ENCODE assay signal across 9 cellular contexts in the genomic region with DNA sequence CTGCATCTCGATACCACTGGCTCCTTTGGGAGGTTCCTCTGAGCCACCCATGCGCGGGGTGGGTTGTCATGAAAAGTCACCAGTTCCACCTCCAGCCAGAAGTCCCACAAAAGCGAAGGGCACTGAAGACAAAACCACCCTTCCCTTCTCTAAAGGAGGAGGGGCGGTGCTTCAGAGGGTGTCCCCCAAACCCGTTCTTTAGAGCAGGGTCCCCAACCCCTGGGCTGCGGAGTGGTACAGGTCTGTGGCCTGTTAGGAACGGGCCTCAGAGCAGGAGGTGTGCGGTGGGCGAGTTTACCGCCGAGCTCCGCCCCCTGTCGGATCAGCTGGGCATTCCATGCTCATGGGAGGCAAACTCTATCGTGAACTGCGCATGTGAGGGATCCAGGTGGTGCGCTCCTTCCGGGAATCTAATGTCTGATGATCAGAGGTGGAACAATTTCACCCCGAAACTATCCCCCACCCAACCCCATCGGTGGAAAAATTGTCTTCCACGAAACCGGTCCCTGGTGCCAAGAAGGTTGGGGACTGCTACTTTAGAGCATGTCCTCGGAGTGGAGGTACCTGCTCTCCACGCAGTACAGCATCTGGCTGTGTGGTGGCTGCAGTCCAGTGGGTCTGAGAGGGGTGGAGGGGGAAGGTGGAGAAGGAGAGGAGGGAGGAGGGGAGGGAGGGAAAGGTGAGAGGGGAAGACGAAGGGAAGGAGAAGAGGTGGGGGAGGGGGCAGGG.
DNase-seq lines count a peak whose midpoint lies in the region; ATAC-seq, FAIRE-seq and TF ChIP-seq lines count a peak whose summit lies in the region.
"Had no signal": no experiment of that assay in that cellular context is flagged by ENCODE, and none has a peak within 500 bp of the region (broad histone marks: within the 10 kb centered on the region; RNA-seq: fewer than 3 reads in every experiment).

No MANE protein-coding gene starts in this region.

- H2AK5ac ChIP-seq in IMR-90 (ENCODE audit: low read depth, low read length) = no peak overlapping the region

- H2BK120ac ChIP-seq in IMR-90 (ENCODE audit: low read depth, low read length) = no peak overlapping the region

- no peak overlapping the region for H3K9ac ChIP-seq in IMR-90 (ENCODE audit: low read depth, low read length)

- no peak overlapping the region for H4K5ac ChIP-seq in IMR-90 (ENCODE audit: low read depth, low read length)

- H2BK15ac ChIP-seq in IMR-90 (ENCODE audit: low read depth, low read length) = no peak overlapping the region

- WGBS in IMR-90 (ENCODE audit: extremely low coverage in 2 of 2, insufficient read length in 1 of 2), 2 experiments = 19% methylated on average over 9 of the region's 25 CpGs; no CpG with 5 or more reads in 1 of the 2 experiments
- 25 to 29% (median 28%) methylated on average over 25 of the region's 25 CpGs for WGBS in ovary, 3 donors

- H3K4me1 ChIP-seq in IMR-90 (ENCODE audit: control insufficient read depth, insufficient read depth, low read length) (no peaks in the 10 kb centered on the region), lower lobe of right lung (no peaks in the 10 kb centered on the region), ovary (ENCODE audit: insufficient read depth) (no peaks in the 10 kb centered on the region)

- H3K4me2 ChIP-seq in IMR-90 (ENCODE audit: low read depth, low read length) = no peak overlapping the region

- dilution Hi-C loops in IMR-90 (cut with HindIII; ENCODE audit: low sequenced_read_pairs, unreplicated experiment) = no loop called here

- no peak for FAIRE-seq in GM12892 (lab: Jason Lieb, UNC)

- H3K27me3 ChIP-seq in IMR-90 (ENCODE audit: control insufficient read depth, insufficient read depth, low read length) (peaks cover 35% of the 10 kb centered on the region), lower lobe of right lung (ENCODE audit: low read depth) (peaks cover 16% of the 10 kb centered on the region), ovary (no peaks in the 10 kb centered on the region)

- TF ChIP-seq RAD21 in IMR-90 (IDR thresholded peaks at IDR 0.05; ENCODE audit: low read length) = peak; percentile 16; the same call in 1 of the 2 replicates

- H3K36me3 ChIP-seq in IMR-90 (ENCODE audit: control insufficient read depth, insufficient read depth, low read length) = no peaks in the 10 kb centered on the region
- no peaks in the 10 kb centered on the region for H3K36me3 ChIP-seq in lower lobe of right lung
- H3K36me3 ChIP-seq in ovary = no peaks in the 10 kb centered on the region

- DNase-seq in IMR-90 (no peak), dermis blood vessel endothelial cell (peak; percentile 62), lower lobe of right lung (no peak), GM12892 (ENCODE audit: insufficient read length) (no peak), SW480 (ENCODE audit: low spot score) (no peak), ovary (no peak)
- no peak for DNase-seq in activated naive CD4-positive, alpha-beta T cell (lab: John Stamatoyannopoulos, UW)
- DNase-seq: activated naive CD8-positive, alpha-beta T cell treated with anti-CD3 and anti-CD28 coated beads for 36 hours had no signal

- H3K27ac ChIP-seq in C4-2B = no peak overlapping the region
- H3K27ac ChIP-seq in IMR-90 (ENCODE audit: insufficient read depth, low read length) = no peak overlapping the region
- H3K27ac ChIP-seq in lower lobe of right lung = no peak overlapping the region
- no peak overlapping the region for H3K27ac ChIP-seq in ovary

- in situ Hi-C loops in IMR-90 (cut with MboI; ENCODE audit: low sequenced_read_pairs) = no loop called here

- H2BK5ac ChIP-seq in IMR-90 (ENCODE audit: low read depth, low read length, poor library complexity, severe bottlenecking) = no peak overlapping the region

- H2BK20ac ChIP-seq in IMR-90 (ENCODE audit: low read depth, low read length) = no peak overlapping the region

- POLR2A ChIA-PET in IMR-90 (lab: Charles Lee; ENCODE audit: unreplicated experiment) = no interaction called here

- no peak overlapping the region for H4K91ac ChIP-seq in IMR-90 (ENCODE audit: insufficient read depth, low read depth, low read length)

- TF ChIP-seq CTCF in C4-2B (conservative IDR thresholded peaks at IDR 0.05) (peak; percentile 55), IMR-90 (conservative IDR thresholded peaks at IDR 0.05; ENCODE audit: low read depth, low read length) (peak; percentile 45), lower lobe of right lung (IDR thresholded peaks at IDR 0.05) (peak; percentile 27), ovary (IDR thresholded peaks at IDR 0.05) (no peak)

- no peak overlapping the region for H4K8ac ChIP-seq in IMR-90 (ENCODE audit: low read depth in 2 of 2, low read length in 2 of 2)

- no TSS peak for BruUV-seq in IMR-90 (replicated peaks; lab: Mats Ljungman, UMichigan)

- intact Hi-C loops in IMR-90 (cut with micrococcal nuclease) = no loop called here
- intact Hi-C loops in lower lobe of right lung (cut with DNase I) = no loop called here
- intact Hi-C loops in ovary (cut with DNase I) = no loop called here

- H3K56ac ChIP-seq in IMR-90 (ENCODE audit: extremely low read depth, insufficient read depth, low read length) = no peak overlapping the region

- H3K18ac ChIP-seq in IMR-90 (ENCODE audit: low read depth, low read length) = no peak overlapping the region

- no peak overlapping the region for H2AK9ac ChIP-seq in IMR-90 (replicated peaks; ENCODE audit: low read depth, low read length, poor library complexity)

- H3K79me1 ChIP-seq in IMR-90 (ENCODE audit: low read depth in 1 of 2, low read length in 2 of 2) = no peaks in the 10 kb centered on the region

- CTCF ChIA-PET in IMR-90 (lab: Yijun Ruan, JAX) = no interaction called here

- no peak overlapping the region for H3K4ac ChIP-seq in IMR-90 (ENCODE audit: low read depth, low read length)

- H3K9me3 ChIP-seq in IMR-90 (ENCODE audit: control insufficient read depth, insufficient read depth, low read length) = 0 out of 2 replicates have a peak, but pooled peaks cover 2% of the 10 kb centered on the region
- H3K9me3 ChIP-seq in lower lobe of right lung = no peaks in the 10 kb centered on the region
- H3K9me3 ChIP-seq in ovary = no peaks in the 10 kb centered on the region

- ATAC-seq in IMR-90 (ENCODE audit: low read depth) = peak; percentile 56
- peak; percentile 64 to 66 for ATAC-seq in lower lobe of right lung

- no peaks in the 10 kb centered on the region for H3K9me1 ChIP-seq in IMR-90 (ENCODE audit: insufficient read depth, low read length)

- no peak overlapping the region for H3K14ac ChIP-seq in IMR-90 (replicated peaks; ENCODE audit: low read depth, low read length)

- TF ChIP-seq EP300 in ovary (IDR thresholded peaks at IDR 0.05) = no peak

- H3K23ac ChIP-seq in IMR-90 (ENCODE audit: low read depth, low read length) = no peak overlapping the region

- H4K20me1 ChIP-seq in IMR-90 (ENCODE audit: insufficient read depth, low read length) = no peaks in the 10 kb centered on the region

- H2AFZ ChIP-seq in IMR-90 (replicated peaks; ENCODE audit: low read length, poor library complexity) = peak overlapping the region; percentile 57

- TF ChIP-seq POLR2A in IMR-90 (IDR thresholded peaks at IDR 0.05; ENCODE audit: low read depth, low read length) (no peak), GM12892 (IDR thresholded peaks at IDR 0.05; ENCODE audit: low read depth, low read length) (no peak), ovary (IDR thresholded peaks at IDR 0.05) (no peak)

- H3K4me3 ChIP-seq in IMR-90 (ENCODE audit: insufficient read depth, low read depth, low read length) (no peak overlapping the region), lower lobe of right lung (no peak overlapping the region), ovary (no peak overlapping the region)

TF ChIP-seq in IMR-90, 13 proteins besides CTCF, POLR2A, EP300 and RAD21:
- TF ChIP-seq, protein P1, sequence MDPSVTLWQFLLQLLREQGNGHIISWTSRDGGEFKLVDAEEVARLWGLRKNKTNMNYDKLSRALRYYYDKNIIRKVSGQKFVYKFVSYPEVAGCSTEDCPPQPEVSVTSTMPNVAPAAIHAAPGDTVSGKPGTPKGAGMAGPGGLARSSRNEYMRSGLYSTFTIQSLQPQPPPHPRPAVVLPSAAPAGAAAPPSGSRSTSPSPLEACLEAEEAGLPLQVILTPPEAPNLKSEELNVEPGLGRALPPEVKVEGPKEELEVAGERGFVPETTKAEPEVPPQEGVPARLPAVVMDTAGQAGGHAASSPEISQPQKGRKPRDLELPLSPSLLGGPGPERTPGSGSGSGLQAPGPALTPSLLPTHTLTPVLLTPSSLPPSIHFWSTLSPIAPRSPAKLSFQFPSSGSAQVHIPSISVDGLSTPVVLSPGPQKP (IDR thresholded peaks at IDR 0.05; ENCODE audit: borderline replicate concordance, low read depth, low read length) = no peak
- TF ChIP-seq FOS (IDR thresholded peaks at IDR 0.05; ENCODE audit: low read depth, low read length) (no peak), MXI1 (IDR thresholded peaks at IDR 0.05; ENCODE audit: borderline replicate concordance, low read depth, low read length) (no peak), CEBPB (IDR thresholded peaks at IDR 0.05; ENCODE audit: low read depth, low read length) (no peak), MAZ (IDR thresholded peaks at IDR 0.05; ENCODE audit: borderline replicate concordance, low read depth, low read length) (no peak)

Comparison
In these comparisons a context has a peak if more than half of its experiments do, and no peak if none do; other contexts are left out.
1. CTCF ChIP-seq: peak in C4-2B (single experiment), IMR-90 (single experiment) and lower lobe of right lung (single experiment); none in ovary (0 of 3).